Comparison of ENCODE assay signal across 17 cellular contexts in genomic region chr14:64646103-64646502, GRCh38. TPM values are rescaled to one million over a fixed set of nuclear protein-coding genes. Genes with fewer than 3 reads are reported as not detected.
A peak's percentile ranks its signal among the peaks of the same experiment; 100 is the strongest.
DNase-seq lines count a peak whose midpoint lies in the region; ATAC-seq and TF ChIP-seq lines count a peak whose summit lies in the region.
"Had no signal": no experiment of that assay in that cellular context is flagged by ENCODE, and none has a peak within 500 bp of the region (broad histone marks: within the 10 kb centered on the region; RNA-seq: fewer than 3 reads in every experiment).

No MANE protein-coding gene starts in this region.

- peak overlapping the region; percentile 69 for H3K27ac ChIP-seq in ACC112 (ENCODE audit: low read depth, low read length)
- peak overlapping the region; percentile 93 for H3K27ac ChIP-seq in SJSA1

- H3K4me3 Mint-ChIP-seq in osteocyte (ENCODE audit: unreplicated experiment): peak overlapping the region; percentile 50

- H3K27ac Mint-ChIP-seq in osteocyte (ENCODE audit: unreplicated experiment): peak overlapping the region; percentile 99

- peak overlapping the region; percentile 95 for H2AFZ ChIP-seq in ACC112 (ENCODE audit: low read length, unreplicated experiment)

- H3K4me1 Mint-ChIP-seq in osteocyte (ENCODE audit: unreplicated experiment): peaks cover 58% of the 10 kb centered on the region

- ATAC-seq in HG02970 (IDR thresholded peaks at IDR 0.05; ENCODE audit: low FRiP score, unreplicated experiment) (no peak), HG02642 (IDR thresholded peaks at IDR 0.05; ENCODE audit: poor library complexity, unreplicated experiment) (no peak)
- ATAC-seq: esophagus mucosa, Panc1 had no signal

- TF ChIP-seq CTCF in foreskin fibroblast (IDR thresholded peaks at IDR 0.05; ENCODE audit: low read depth, low read length) (no peak), osteocyte (IDR thresholded peaks at IDR 0.05) (no peak)

- H3K27me3 ChIP-seq in ACC112 (ENCODE audit: insufficient read depth, low read length): no peaks in the 10 kb centered on the region
- no peaks in the 10 kb centered on the region for H3K27me3 ChIP-seq in SJSA1 (replicated peaks)

- H3K36me3 Mint-ChIP-seq in osteocyte (ENCODE audit: unreplicated experiment): no peaks in the 10 kb centered on the region

- DNase-seq in SJSA1 (ENCODE audit: low read depth in 1 of 2, low spot score in 2 of 2): no peak
- DNase-seq in foreskin fibroblast: peak; percentile 58 to 61
- no peak for DNase-seq in osteocyte (ENCODE audit: extremely low spot score, unreplicated experiment)
- no peak for DNase-seq in DMS79 treated with DMSO at 0.1 percent for 48 hours (lab: John Stamatoyannopoulos, UW)
- DNase-seq in AML-193 (lab: John Stamatoyannopoulos, UW): no peak
- DNase-seq: activated naive CD4-positive, alpha-beta T cell treated with Interleukin-2 at 50 U/mL for 16 hours; cerebellar nuclear complex; kidney; NCI-H1105; NCI-H510A treated with DMSO at 0.1 percent for 48 hours; stimulated activated CD4-positive, alpha-beta T cell treated with anti-CD3 and anti-CD28 coated beads, Interleukin-15, amount 100 ng/mL, for 24 hours; T-helper 2 cell had no signal

- no peaks in the 10 kb centered on the region for H3K9me3 ChIP-seq in SJSA1 (replicated peaks)

- H3K36me3 ChIP-seq in ACC112 (ENCODE audit: insufficient read depth, low read length): no peaks in the 10 kb centered on the region; the same call in 1 of the 2 replicates
- H3K36me3 ChIP-seq in SJSA1: no peaks in the 10 kb centered on the region

- H3K9me3 Mint-ChIP-seq in osteocyte (ENCODE audit: unreplicated experiment): peaks cover 9% of the 10 kb centered on the region

- no peaks in the 10 kb centered on the region for H3K79me2 ChIP-seq in ACC112 (ENCODE audit: control insufficient read depth, insufficient read depth, low read length, unreplicated experiment)

- H3K27me3 Mint-ChIP-seq in osteocyte (ENCODE audit: unreplicated experiment): no peaks in the 10 kb centered on the region

- H3K4me3 ChIP-seq in ACC112 (ENCODE audit: low read depth, low read length): no peak overlapping the region
- H3K4me3 ChIP-seq in SJSA1: no peak overlapping the region
- H3K4me3 ChIP-seq in foreskin fibroblast (ENCODE audit: low read depth in 1 of 2, low read length in 2 of 2): no peak overlapping the region

- H3K4me1 ChIP-seq in ACC112 (ENCODE audit: control insufficient read depth, insufficient read depth, low read length, unreplicated experiment) (peaks cover 11% of the 10 kb centered on the region), SJSA1 (replicated peaks) (peaks cover 32% of the 10 kb centered on the region)

RNA-seq across cellular contexts. Expression of gene PLEKHG3, which starts 58.1 kb away (rescaled TPM):
- 34.6 and 79.5 TPM in 2 replicates for total RNA-seq in SJSA1 (2014; rRNA removed; shearing (Covaris generic))
- total RNA-seq in osteocyte: 96.3 and 98.3 TPM in 2 replicates

Comparison
In these comparisons a context has a peak if more than half of its experiments do, and no peak if none do; other contexts are left out.
1. DNase-seq: peak in foreskin fibroblast (2 of 2); none in SJSA1 (0 of 2), osteocyte (single experiment), DMS79 treated with DMSO at 0.1 percent for 48 hours (single experiment) and AML-193 (0 of 2).